Comparison of ENCODE assay signal across 1 cellular context in genomic region chr1:157181258-157181657, GRCh38.
TF ChIP-seq lines count a peak whose summit lies in the region.

No MANE protein-coding gene starts in this region.

TF ChIP-seq in GM23338, 12 proteins besides CTCF, POLR2A, EP300 and RAD21 (continued from another document):
- no peak for TF ChIP-seq REST (IDR thresholded peaks at IDR 0.05; ENCODE audit: unreplicated experiment)
- no peak for TF ChIP-seq ZNF331 (CRISPR knock-in tag; IDR thresholded peaks at IDR 0.05; ENCODE audit: low read depth)
- TF ChIP-seq ETS1 (IDR thresholded peaks at IDR 0.05), result no peak
- no peak for TF ChIP-seq ZNF114 (CRISPR knock-in tag; IDR thresholded peaks at IDR 0.05)
- TF ChIP-seq STAT1 (IDR thresholded peaks at IDR 0.05; ENCODE audit: unreplicated experiment), result no peak
- no peak for TF ChIP-seq ZNF462 (CRISPR knock-in tag; IDR thresholded peaks at IDR 0.05)
- no peak for TF ChIP-seq JUNB (IDR thresholded peaks at IDR 0.05; ENCODE audit: unreplicated experiment)
- no peak for TF ChIP-seq POLR2AphosphoS5 (IDR thresholded peaks at IDR 0.05; ENCODE audit: low read depth)
- TF ChIP-seq EZH2phosphoT487 (IDR thresholded peaks at IDR 0.05; ENCODE audit: unreplicated experiment), result no peak
